17 cellular contexts compared by ENCODE assay signal in the genomic region with DNA sequence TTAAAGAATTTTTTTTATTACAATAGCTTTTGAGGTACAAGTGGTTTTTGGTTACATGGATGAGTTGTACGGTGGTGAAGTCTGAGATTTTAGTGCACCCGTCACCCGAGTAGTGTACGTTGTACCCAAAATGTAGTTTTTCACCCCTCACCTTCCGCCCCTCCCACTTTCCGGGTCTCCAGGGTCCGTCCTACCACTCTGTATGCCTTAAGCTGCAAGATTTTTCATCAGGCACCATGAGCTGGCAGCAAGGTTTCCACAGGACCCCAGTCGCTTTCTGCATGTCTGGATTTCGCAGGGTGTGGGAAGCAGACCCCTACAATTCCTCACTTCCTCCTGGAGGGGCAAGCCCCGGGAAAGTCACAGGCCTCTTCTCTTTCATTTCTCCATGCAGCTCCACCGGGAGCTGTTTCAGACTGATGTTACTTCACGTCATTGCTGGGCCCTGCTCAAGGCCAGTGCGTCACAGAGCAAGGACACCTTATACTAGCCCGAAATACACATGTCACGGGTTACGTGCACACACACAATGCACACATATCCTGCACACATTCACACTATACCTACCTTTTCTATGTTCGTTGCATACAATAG.
DNase-seq lines count a peak whose midpoint lies in the region; ATAC-seq, FAIRE-seq and TF ChIP-seq lines count a peak whose summit lies in the region.
"Had no signal": no experiment of that assay in that cellular context is flagged by ENCODE, and none has a peak within 500 bp of the region (broad histone marks: within the 10 kb centered on the region; RNA-seq: fewer than 3 reads in every experiment).

No MANE protein-coding gene starts in this region.

- peaks cover 35% of the 10 kb centered on the region for H3K4me1 Mint-ChIP-seq in astrocyte (ENCODE audit: low read depth, unreplicated experiment)
- peaks cover 44% of the 10 kb centered on the region for H3K4me1 Mint-ChIP-seq in neural progenitor cell
- H3K4me1 Mint-ChIP-seq in activated naive CD4-positive, alpha-beta T cell treated with anti-CD3 and anti-CD28 coated beads, Interleukin-2, amount 10 ng/mL, durations not matched to agents 7 days and 5 days = peaks cover 27% of the 10 kb centered on the region

- no peak overlapping the region for H3K9ac ChIP-seq in astrocyte (ENCODE audit: low read length)
- no peak overlapping the region for H3K9ac ChIP-seq in neural progenitor cell

- intact Hi-C loops in Right ventricle myocardium inferior (cut with DNase I) = no loop called here
- intact Hi-C loops in heart right ventricle (cut with DNase I) = no loop called here
- intact Hi-C loops in uterus (cut with DNase I; ENCODE audit: low total_unique reads) = no loop called here

- H3K79me2 ChIP-seq in astrocyte (ENCODE audit: insufficient read depth, low read length) = no peaks in the 10 kb centered on the region
- H3K79me2 ChIP-seq in neural progenitor cell (ENCODE audit: low read depth) = no peaks in the 10 kb centered on the region

- TF ChIP-seq POLR2A in uterus (IDR thresholded peaks at IDR 0.05) = no peak

- ATAC-seq in Right ventricle myocardium inferior (no peak), heart right ventricle (no peak)

- H3K4me2 ChIP-seq in astrocyte (ENCODE audit: low read length) (peak overlapping the region; percentile 72), neural progenitor cell (peak overlapping the region; percentile 1)

- H3K4me3 ChIP-seq in heart right ventricle (no peak overlapping the region), astrocyte (ENCODE audit: insufficient read depth, low read depth, low read length) (no peak overlapping the region), neural progenitor cell (no peak overlapping the region), uterus (no peak overlapping the region)
- H3K4me3 ChIP-seq: SK-N-MC, suprapubic skin had no signal

- H3K27ac ChIP-seq in heart right ventricle = peak overlapping the region in 2 of 10 donors; percentile 75 to 80
- no peak overlapping the region for H3K27ac ChIP-seq in astrocyte (ENCODE audit: low read depth, low read length)
- no peak overlapping the region for H3K27ac ChIP-seq in neural progenitor cell
- H3K27ac ChIP-seq in uterus = peak overlapping the region; percentile 59 to 69
- H3K27ac ChIP-seq: SK-N-MC, suprapubic skin had no signal

- peak; percentile 21 for DNase-seq in Right ventricle myocardium inferior (ENCODE audit: missing footprints)
- no peak for DNase-seq in heart right ventricle
- no peak for DNase-seq in astrocyte (ENCODE audit: low read depth)
- no peak for DNase-seq in neural progenitor cell (ENCODE audit: low spot score)
- DNase-seq in uterus = peak in 1 of 2 donors; percentile 22
- DNase-seq in amygdala (lab: John Stamatoyannopoulos, UW) = no peak
- no peak for DNase-seq in activated naive CD4-positive, alpha-beta T cell treated with anti-CD3 and anti-CD28 coated beads, Interleukin-2, amount 10 ng/mL, durations not matched to agents 7 days and 5 days
- DNase-seq in Kasumi-1 (lab: John Stamatoyannopoulos, UW) = no peak
- DNase-seq: activated naive CD4-positive, alpha-beta T cell treated with anti-CD3 and anti-CD28 coated beads, Interleukin-2, amount 50 U/mL, for 16 hours; cerebellar nuclear complex; GDM1; NCI-H1436 treated with DMSO at 0.1 percent for 48 hours; NCI-H345 had no signal

- H3K27me3 ChIP-seq in heart right ventricle (no peaks in the 10 kb centered on the region), astrocyte (ENCODE audit: insufficient read depth, low read length) (no peaks in the 10 kb centered on the region), neural progenitor cell (no peaks in the 10 kb centered on the region), uterus (no peaks in the 10 kb centered on the region)
- H3K27me3 ChIP-seq: suprapubic skin had no signal

- H3K4me1 ChIP-seq in heart right ventricle = peaks cover 0 to 72% (median 26%) of the 10 kb centered on the region in 9 donors
- H3K4me1 ChIP-seq in astrocyte (ENCODE audit: insufficient read depth, low read length) = peaks cover 44% of the 10 kb centered on the region
- H3K4me1 ChIP-seq in neural progenitor cell = peaks cover 37% of the 10 kb centered on the region
- H3K4me1 ChIP-seq in uterus = peaks cover 0 to 5% of the 10 kb centered on the region in 2 donors

- H3K9me3 ChIP-seq in heart right ventricle (no peaks in the 10 kb centered on the region), astrocyte (ENCODE audit: insufficient read depth, low read depth, low read length) (no peaks in the 10 kb centered on the region), neural progenitor cell (ENCODE audit: low read depth) (no peaks in the 10 kb centered on the region), uterus (no peaks in the 10 kb centered on the region)
- H3K9me3 ChIP-seq: suprapubic skin had no signal

- H2AFZ ChIP-seq in astrocyte (ENCODE audit: low read depth, low read length) (no peak overlapping the region), neural progenitor cell (replicated peaks) (peak overlapping the region; percentile 73)

- H3K4me3 Mint-ChIP-seq in astrocyte (ENCODE audit: unreplicated experiment) (no peak overlapping the region), neural progenitor cell (no peak overlapping the region)
- no peak overlapping the region for H3K4me3 Mint-ChIP-seq in activated naive CD4-positive, alpha-beta T cell treated with anti-CD3 and anti-CD28 coated beads, Interleukin-2, amount 10 ng/mL, durations not matched to agents 7 days and 5 days

- no peak for FAIRE-seq in astrocyte (lab: Jason Lieb, UNC)
- FAIRE-seq: endometrium, frontal cortex had no signal

- H3K27ac Mint-ChIP-seq in astrocyte (ENCODE audit: unreplicated experiment) = no peak overlapping the region
- peak overlapping the region; percentile 22 for H3K27ac Mint-ChIP-seq in neural progenitor cell
- no peak overlapping the region for H3K27ac Mint-ChIP-seq in activated naive CD4-positive, alpha-beta T cell treated with anti-CD3 and anti-CD28 coated beads, Interleukin-2, amount 10 ng/mL, durations not matched to agents 7 days and 5 days

- H3K36me3 ChIP-seq in heart right ventricle (no peaks in the 10 kb centered on the region), astrocyte (ENCODE audit: insufficient read depth, low read length) (no peaks in the 10 kb centered on the region), neural progenitor cell (no peaks in the 10 kb centered on the region), uterus (no peaks in the 10 kb centered on the region)
- H3K36me3 ChIP-seq: suprapubic skin had no signal

- peaks cover 7% of the 10 kb centered on the region for H3F3A ChIP-seq in neural progenitor cell (ENCODE audit: low read depth)

- no peaks in the 10 kb centered on the region for H3K36me3 Mint-ChIP-seq in astrocyte (ENCODE audit: low read depth, unreplicated experiment)
- H3K36me3 Mint-ChIP-seq in neural progenitor cell = no peaks in the 10 kb centered on the region
- no peaks in the 10 kb centered on the region for H3K36me3 Mint-ChIP-seq in activated naive CD4-positive, alpha-beta T cell treated with anti-CD3 and anti-CD28 coated beads, Interleukin-2, amount 10 ng/mL, durations not matched to agents 7 days and 5 days

- WGBS in heart right ventricle, 2 donors = 92 to 95% methylated on average over 17 of the region's 17 CpGs

- H4K20me1 ChIP-seq in astrocyte (ENCODE audit: insufficient read depth, low read length) = no peaks in the 10 kb centered on the region
- no peaks in the 10 kb centered on the region for H4K20me1 ChIP-seq in neural progenitor cell (ENCODE audit: low read depth)

- H3K27me3 Mint-ChIP-seq in astrocyte (ENCODE audit: low read depth, unreplicated experiment) (no peaks in the 10 kb centered on the region), neural progenitor cell (ENCODE audit: insufficient read depth, low read depth) (peaks cover 11% of the 10 kb centered on the region)
- peaks cover 43% of the 10 kb centered on the region for H3K27me3 Mint-ChIP-seq in activated naive CD4-positive, alpha-beta T cell treated with anti-CD3 and anti-CD28 coated beads, Interleukin-2, amount 10 ng/mL, durations not matched to agents 7 days and 5 days

- H3K9me3 Mint-ChIP-seq in astrocyte (ENCODE audit: unreplicated experiment) (peaks cover 2% of the 10 kb centered on the region), neural progenitor cell (no peaks in the 10 kb centered on the region)
- H3K9me3 Mint-ChIP-seq in activated naive CD4-positive, alpha-beta T cell treated with anti-CD3 and anti-CD28 coated beads, Interleukin-2, amount 10 ng/mL, durations not matched to agents 7 days and 5 days = no peaks in the 10 kb centered on the region

- CTCF ChIA-PET in activated naive CD4-positive, alpha-beta T cell treated with anti-CD3 and anti-CD28 coated beads, Interleukin-2, amount 10 ng/mL, durations not matched to agents 7 days and 5 days (lab: Charles Lee) = no interaction called here

- no peak for TF ChIP-seq CTCF in heart right ventricle (IDR thresholded peaks at IDR 0.05)
- TF ChIP-seq CTCF in astrocyte (IDR thresholded peaks at IDR 0.05; ENCODE audit: insufficient read depth, low read depth, low read length) = no peak
- TF ChIP-seq CTCF in neural progenitor cell (IDR thresholded peaks at IDR 0.05) = no peak
- TF ChIP-seq CTCF in uterus (IDR thresholded peaks at IDR 0.05) = no peak

Comparison
In these comparisons a context has a peak if more than half of its experiments do, and no peak if none do; other contexts are left out.
1. H3K27ac ChIP-seq: peak in uterus (2 of 2); none in astrocyte (single experiment) and neural progenitor cell (single experiment).